8 cellular contexts compared by ENCODE assay signal in genomic region chr12:120534203-120534702, GRCh38. TPM values are rescaled to one million over a fixed set of nuclear protein-coding genes. Genes with fewer than 3 reads are reported as not detected.
A peak's percentile ranks its signal among the peaks of the same experiment; 100 is the strongest.
DNase-seq lines count a peak whose midpoint lies in the region; ATAC-seq, FAIRE-seq and TF ChIP-seq lines count a peak whose summit lies in the region.

Gene RNF10, plus strand, starts transcription at chr12:120534356. Its CDS starts 456 bp downstream, at chr12:120534812.

- H2AFZ ChIP-seq in keratinocyte (ENCODE audit: control insufficient read depth, low read length): peak within 1 kb of the TSS; percentile 76

- CTCF ChIA-PET in AG04450 (lab: Charles Lee): no interaction called here

- H3K4me3 ChIP-seq in AG04450 (ENCODE audit: low read depth, low read length): peak within 1 kb of the TSS; percentile 71
- H3K4me3 ChIP-seq in keratinocyte (ENCODE audit: control insufficient read depth in 2 of 3, extremely low read depth in 1 of 3, insufficient read depth in 2 of 3, low read depth in 1 of 3, low read length in 3 of 3): peak within 1 kb of the TSS; percentile 94 to 99 (median 98)

- peaks cover 51% of the 10 kb centered on the region for H3K79me2 ChIP-seq in keratinocyte (ENCODE audit: control insufficient read depth, insufficient read depth, low read length)

- peaks cover 3% of the 10 kb centered on the region for H3K9me1 ChIP-seq in keratinocyte (ENCODE audit: control insufficient read depth, extremely low read depth, insufficient read depth, low read length)

- dilution Hi-C loops in keratinocyte (cut with MboI; ENCODE audit: extremely low pct_ligation_motif_present, low sequenced_read_pairs): no loop called here

- peak within 1 kb of the TSS; percentile 87 for H3K4me2 ChIP-seq in keratinocyte (ENCODE audit: control insufficient read depth, extremely low read depth, insufficient read depth, low read depth, low read length)

- POLR2A ChIA-PET in AG04450 (lab: Yijun Ruan, JAX): interaction anchor here (0.9 kb wide), 1 partner anchor 36 kb away, joined by 5 read pairs; no protein-coding TSS in a partner anchor

- DNase-seq in AG04450 (ENCODE audit: low read depth, low spot score): peak; percentile 59
- DNase-seq in NCI-H446 treated with DMSO at 0.1 percent for 48 hours (lab: John Stamatoyannopoulos, UW): peak; percentile 76
- DNase-seq in activated CD4-positive, alpha-beta T cell treated with anti-CD3 and anti-CD28 coated beads for 24 hours (ENCODE audit: low read depth in 2 of 2): peak; percentile 49
- peak; percentile 93 for DNase-seq in chondrocyte (ENCODE audit: low spot score)
- DNase-seq in keratinocyte (ENCODE audit: low read depth, low spot score): peak; percentile 62
- DNase-seq in stimulated activated CD4-positive, alpha-beta T cell treated with anti-CD3 and anti-CD28 coated beads, Interleukin-12 subunit alpha, Interleukin-12 subunit beta, amount 100 ng/mL, for 48 hours (ENCODE audit: low read depth in 2 of 3, low spot score in 1 of 3): peak; percentile 47 to 72 (median 56)

- ATAC-seq in GM18907 (IDR thresholded peaks at IDR 0.05; ENCODE audit: unreplicated experiment): peak; percentile 72
- ATAC-seq in HG03342 (IDR thresholded peaks at IDR 0.05; ENCODE audit: unreplicated experiment): peak; percentile 67

- H3K27me3 Mint-ChIP-seq in chondrocyte (ENCODE audit: low read depth): no peaks in the 10 kb centered on the region

- H3K9me3 Mint-ChIP-seq in chondrocyte (ENCODE audit: low read depth): no peaks in the 10 kb centered on the region

- H3K4me1 ChIP-seq in keratinocyte (ENCODE audit: control insufficient read depth, extremely low read depth, insufficient read depth, low read length): peaks cover 42% of the 10 kb centered on the region

- FAIRE-seq in keratinocyte (lab: Jason Lieb, UNC): no peak

- H3K27me3 ChIP-seq in AG04450 (ENCODE audit: control insufficient read depth, insufficient read depth, low read length): no peaks in the 10 kb centered on the region
- no peaks in the 10 kb centered on the region for H3K27me3 ChIP-seq in keratinocyte (ENCODE audit: control insufficient read depth, extremely low read depth, insufficient read depth, low read length)

- no peak for TF ChIP-seq CTCF in AG04450 (IDR thresholded peaks at IDR 0.05; ENCODE audit: low read depth, low read length)
- no peak for TF ChIP-seq CTCF in chondrocyte (IDR thresholded peaks at IDR 0.05)
- no peak for TF ChIP-seq CTCF in keratinocyte (optimal IDR thresholded peaks at IDR 0.05 in 1 of 3, IDR thresholded peaks at IDR 0.05 in 1 of 3, conservative IDR thresholded peaks at IDR 0.05 in 1 of 3; ENCODE audit: extremely low read depth in 1 of 3, insufficient read depth in 2 of 3, low read length in 3 of 3)

- H3K27ac ChIP-seq in AG04450 (ENCODE audit: low read depth, low read length) (peak within 1 kb of the TSS; percentile 80), keratinocyte (ENCODE audit: control insufficient read depth, insufficient read depth, low read length) (peak within 1 kb of the TSS; percentile 84)

- H3K9ac ChIP-seq in keratinocyte (ENCODE audit: control insufficient read depth, extremely low read depth, insufficient read depth, low read length): peak within 1 kb of the TSS; percentile 91

- peaks cover 51% of the 10 kb centered on the region for H3K4me1 Mint-ChIP-seq in chondrocyte (ENCODE audit: low read depth)

- H3K27ac Mint-ChIP-seq in chondrocyte (ENCODE audit: unreplicated experiment): peak within 1 kb of the TSS; percentile 94

- H3K9me3 ChIP-seq in AG04450 (ENCODE audit: control insufficient read depth, insufficient read depth, low read length): no peaks in the 10 kb centered on the region; the same call in 1 of the 2 replicates
- no peaks in the 10 kb centered on the region for H3K9me3 ChIP-seq in keratinocyte (ENCODE audit: control insufficient read depth, low read depth, low read length)

- no peaks in the 10 kb centered on the region for H3K36me3 Mint-ChIP-seq in chondrocyte (ENCODE audit: low read depth)

- H3K4me3 Mint-ChIP-seq in chondrocyte (ENCODE audit: unreplicated experiment): peak within 1 kb of the TSS; percentile 88

- H4K20me1 ChIP-seq in keratinocyte (ENCODE audit: control insufficient read depth, extremely low read depth, insufficient read depth, low read length): peaks cover 31% of the 10 kb centered on the region

- H3K36me3 ChIP-seq in keratinocyte (ENCODE audit: control insufficient read depth in 2 of 2, extremely low read depth in 1 of 2, insufficient read depth in 2 of 2, low read length in 2 of 2): peaks cover 0 to 20% of the 10 kb centered on the region in 2 experiments

RNA-seq across cellular contexts. Expression of gene RNF10, which starts in this region (rescaled TPM):
- polyA plus RNA-seq in AG04450 (2011; rRNA removed) (101 and 105 TPM in 2 replicates), keratinocyte (55.3 to 160 TPM (median 60.3 TPM) in 3 replicates)
- 198 and 209 TPM in 2 replicates for polyA minus RNA-seq in AG04450 (2011; rRNA and poly(A)+ RNA removed)
- 136 to 138 TPM (median 136 TPM) in 3 replicates for total RNA-seq in chondrocyte
- 117 TPM for polyA plus RNA-seq in keratinocyte (2011; ENCODE audit: low read depth)
- 111 and 126 TPM in 2 replicates for polyA plus RNA-seq in keratinocyte (2011; cell fraction: cytosol; rRNA removed)
- 127 and 134 TPM in 2 replicates for polyA plus RNA-seq in keratinocyte (2011; cell fraction: nucleus; rRNA removed)
- 146 and 149 TPM in 2 replicates for polyA plus RNA-seq in keratinocyte (2012; ENCODE audit: low replicate concordance)
- 160 to 215 TPM (median 165 TPM) in 3 replicates for polyA minus RNA-seq in keratinocyte
- polyA minus RNA-seq in keratinocyte (2011; cell fraction: cytosol; rRNA and poly(A)+ RNA removed): 150 TPM
- 58.6 and 87.3 TPM in 2 replicates for polyA minus RNA-seq in keratinocyte (2011; cell fraction: nucleus; rRNA and poly(A)+ RNA removed)

Comparison
In these comparisons a context has a peak if more than half of its experiments do, and no peak if none do; other contexts are left out.
1. Peak in every context shown above with its lines: DNase-seq, ATAC-seq, H3K4me3 ChIP-seq and H3K27ac ChIP-seq.